Comparison of ENCODE assay signal across 17 cellular contexts in genomic region chr5:132734687-132735086, GRCh38. TPM values are rescaled to one million over a fixed set of nuclear protein-coding genes. Genes with fewer than 3 reads are reported as not detected.
DNase-seq lines count a peak whose midpoint lies in the region; TF ChIP-seq lines count a peak whose summit lies in the region.
"Had no signal": no experiment of that assay in that cellular context is flagged by ENCODE, and none has a peak within 500 bp of the region (broad histone marks: within the 10 kb centered on the region; RNA-seq: fewer than 3 reads in every experiment).

No MANE protein-coding gene starts in this region.

- no peak for TF ChIP-seq EP300 in neural cell (conservative IDR thresholded peaks at IDR 0.05; ENCODE audit: poor library complexity, severe bottlenecking)

- peaks cover 4% of the 10 kb centered on the region for H3K27me3 Mint-ChIP-seq in activated T-helper 1 cell treated with anti-CD3 and anti-CD28 coated beads, Interleukin-12 subunit alpha, Interleukin-12 subunit beta, Interleukin-2, Interleukin-4 antibody, amounts not matched to agents 30 ng/mL and 10 ng/mL and 1 ng/mL, durations not matched to agents 14 hours and 24 hours and 36 hours (ENCODE audit: insufficient read depth)
- peaks cover 3% of the 10 kb centered on the region for H3K27me3 Mint-ChIP-seq in brain
- H3K27me3 Mint-ChIP-seq: CD4-positive, alpha-beta memory T cell had no signal

- no peak overlapping the region for H3K9ac ChIP-seq in neural cell (ENCODE audit: low read length)

- no peaks in the 10 kb centered on the region for H3F3A ChIP-seq in neural cell (ENCODE audit: insufficient read depth, low read length, poor library complexity, severe bottlenecking)

- intact Hi-C loops in activated T-helper 1 cell treated with anti-CD3 and anti-CD28 coated beads, Interleukin-12 subunit alpha, Interleukin-12 subunit beta, Interleukin-2, Interleukin-4 antibody, amounts not matched to agents 30 ng/mL and 10 ng/mL and 1 ng/mL, durations not matched to agents 14 hours and 24 hours and 36 hours (cut with micrococcal nuclease), result no loop called here
- intact Hi-C loops in OCI-LY7 (cut with micrococcal nuclease; ENCODE audit: unreplicated experiment), result loop anchor here (5.0 to 10.0 kb wide), 2 partner anchors 177 to 350 kb away; partner anchors contain the start of gene RAD50

- peaks cover 55% of the 10 kb centered on the region for H3K4me1 Mint-ChIP-seq in activated T-helper 1 cell treated with anti-CD3 and anti-CD28 coated beads, Interleukin-12 subunit alpha, Interleukin-12 subunit beta, Interleukin-2, Interleukin-4 antibody, amounts not matched to agents 30 ng/mL and 10 ng/mL and 1 ng/mL, durations not matched to agents 14 hours and 24 hours and 36 hours (ENCODE audit: low read depth)
- H3K4me1 Mint-ChIP-seq in brain, result peaks cover 66% of the 10 kb centered on the region

- H3K36me3 ChIP-seq in neural cell (ENCODE audit: insufficient read depth, low read length) (no peaks in the 10 kb centered on the region), OCI-LY7 (ENCODE audit: insufficient read depth, low read length) (0 out of 2 replicates have a peak, but pooled peaks cover 6% of the 10 kb centered on the region), Peyer's patch (no peaks in the 10 kb centered on the region)
- H3K36me3 ChIP-seq: BE2C had no signal

- no peak overlapping the region for H3K27ac Mint-ChIP-seq in activated T-helper 1 cell treated with anti-CD3 and anti-CD28 coated beads, Interleukin-12 subunit alpha, Interleukin-12 subunit beta, Interleukin-2, Interleukin-4 antibody, amounts not matched to agents 30 ng/mL and 10 ng/mL and 1 ng/mL, durations not matched to agents 14 hours and 24 hours and 36 hours
- no peak overlapping the region for H3K27ac Mint-ChIP-seq in brain
- H3K27ac Mint-ChIP-seq: H9 had no signal

- no peak for DNase-seq in activated T-helper 1 cell treated with anti-CD3 and anti-CD28 coated beads, Interleukin-12 subunit alpha, Interleukin-12 subunit beta, Interleukin-2, Interleukin-4 antibody, amounts not matched to agents 30 ng/mL and 10 ng/mL and 1 ng/mL, durations not matched to agents 14 hours and 24 hours and 36 hours (ENCODE audit: low spot score)
- DNase-seq in OCI-LY7 (ENCODE audit: low spot score) (no peak), cerebellar nuclear complex (lab: John Stamatoyannopoulos, UW) (no peak), Peyer's patch (no peak)
- DNase-seq: BE2C; CD4-positive, alpha-beta memory T cell; COR-L47; DMS153; DMS79 treated with DMSO at 0.1 percent for 48 hours; EL; GOT3; H9 had no signal

- H3K4me3 ChIP-seq in neural cell (ENCODE audit: low read length) (peak overlapping the region; percentile 86), OCI-LY7 (ENCODE audit: low read depth, low read length, poor library complexity, severe bottlenecking) (no peak overlapping the region), Peyer's patch (no peak overlapping the region)
- H3K4me3 ChIP-seq: A549 had no signal

- peak overlapping the region; percentile 23 for H3K4me3 Mint-ChIP-seq in activated T-helper 1 cell treated with anti-CD3 and anti-CD28 coated beads, Interleukin-12 subunit alpha, Interleukin-12 subunit beta, Interleukin-2, Interleukin-4 antibody, amounts not matched to agents 30 ng/mL and 10 ng/mL and 1 ng/mL, durations not matched to agents 14 hours and 24 hours and 36 hours
- H3K4me3 Mint-ChIP-seq in brain, result peak overlapping the region in 4 of 5 experiments; percentile 78 to 92 (median 92)
- H3K4me3 Mint-ChIP-seq: H9 had no signal

- H2AFZ ChIP-seq in neural cell (ENCODE audit: low read depth, low read length) (no peak overlapping the region), OCI-LY7 (ENCODE audit: low read length) (no peak overlapping the region)

- POLR2A ChIA-PET in OCI-LY7 (lab: Charles Lee), result interaction anchor here (1.1 kb wide), 1 partner anchor 9 kb away, joined by 5 read pairs; no protein-coding TSS in a partner anchor

- H3K9me3 ChIP-seq in neural cell (ENCODE audit: low read length) (no peaks in the 10 kb centered on the region), OCI-LY7 (ENCODE audit: low read length) (no peaks in the 10 kb centered on the region), Peyer's patch (no peaks in the 10 kb centered on the region)
- H3K9me3 ChIP-seq: A549, BE2C had no signal

- peak overlapping the region; percentile 37 for H3K4me2 ChIP-seq in neural cell (ENCODE audit: low read length)
- no peak overlapping the region for H3K4me2 ChIP-seq in OCI-LY7 (ENCODE audit: low read length)
- H3K4me2 ChIP-seq: A549 had no signal

- peaks cover 4% of the 10 kb centered on the region for H4K20me1 ChIP-seq in neural cell (ENCODE audit: insufficient read depth)
- no peaks in the 10 kb centered on the region for H4K20me1 ChIP-seq in OCI-LY7 (ENCODE audit: insufficient read depth, low read length)

- H3K79me2 ChIP-seq in neural cell (replicated peaks; ENCODE audit: insufficient read depth, low read length), result peaks cover 59% of the 10 kb centered on the region
- no peaks in the 10 kb centered on the region; the same call in 1 of the 2 replicates for H3K79me2 ChIP-seq in OCI-LY7 (ENCODE audit: insufficient read depth, low read depth, low read length)

- H3K4me1 ChIP-seq in OCI-LY7 (ENCODE audit: insufficient read depth, low read length, poor library complexity, severe bottlenecking) (peaks cover 18% of the 10 kb centered on the region), Peyer's patch (peaks cover 0 to 6% (median 2%) of the 10 kb centered on the region in 4 donors)

- H3K9me2 ChIP-seq in neural cell (ENCODE audit: insufficient read depth, low read length), result no peaks in the 10 kb centered on the region
- no peaks in the 10 kb centered on the region for H3K9me2 ChIP-seq in OCI-LY7 (ENCODE audit: insufficient read depth, low read length)

- no peak for TF ChIP-seq POLR2A in Peyer's patch (IDR thresholded peaks at IDR 0.05)

- no peak overlapping the region for H3K27ac ChIP-seq in neural cell (ENCODE audit: low read length)
- no peak overlapping the region for H3K27ac ChIP-seq in OCI-LY7 (ENCODE audit: low read depth, low read length, poor library complexity, severe bottlenecking)
- no peak overlapping the region for H3K27ac ChIP-seq in Peyer's patch
- H3K27ac ChIP-seq: A549, C4-2B had no signal

- H3K27me3 ChIP-seq in neural cell (ENCODE audit: insufficient read depth, low read depth, low read length) (no peaks in the 10 kb centered on the region), Peyer's patch (no peaks in the 10 kb centered on the region)
- H3K27me3 ChIP-seq: BE2C had no signal

- no peak for TF ChIP-seq CTCF in brain (conservative IDR thresholded peaks at IDR 0.05)
- no peak for TF ChIP-seq CTCF in neural cell (IDR thresholded peaks at IDR 0.05; ENCODE audit: poor library complexity, severe bottlenecking)
- no peak for TF ChIP-seq CTCF in OCI-LY7 (conservative IDR thresholded peaks at IDR 0.05; ENCODE audit: low read length)
- TF ChIP-seq CTCF in Peyer's patch (IDR thresholded peaks at IDR 0.05), result no peak

- no TSS peak for BruUV-seq in OCI-LY7 (replicated peaks; lab: Mats Ljungman, UMichigan)

- H3K36me3 Mint-ChIP-seq in activated T-helper 1 cell treated with anti-CD3 and anti-CD28 coated beads, Interleukin-12 subunit alpha, Interleukin-12 subunit beta, Interleukin-2, Interleukin-4 antibody, amounts not matched to agents 30 ng/mL and 10 ng/mL and 1 ng/mL, durations not matched to agents 14 hours and 24 hours and 36 hours (ENCODE audit: low read depth), result peaks cover 15% of the 10 kb centered on the region
- H3K36me3 Mint-ChIP-seq in brain, result peaks cover 35% of the 10 kb centered on the region

- CTCF ChIA-PET in OCI-LY7 (lab: Charles Lee; ENCODE audit: unreplicated experiment), result no interaction called here

- TF ChIP-seq RAD21 in neural cell (conservative IDR thresholded peaks at IDR 0.05), result no peak

- no peaks in the 10 kb centered on the region for H3K9me3 Mint-ChIP-seq in activated T-helper 1 cell treated with anti-CD3 and anti-CD28 coated beads, Interleukin-12 subunit alpha, Interleukin-12 subunit beta, Interleukin-2, Interleukin-4 antibody, amounts not matched to agents 30 ng/mL and 10 ng/mL and 1 ng/mL, durations not matched to agents 14 hours and 24 hours and 36 hours
- H3K9me3 Mint-ChIP-seq in brain, result peaks cover 0 to 5% (median 0%) of the 10 kb centered on the region in 5 experiments
- H3K9me3 Mint-ChIP-seq: CD4-positive, alpha-beta memory T cell; H9 had no signal

RNA-seq across cellular contexts. Expression of gene KIF3A, which starts 2.7 kb away (rescaled TPM):
- 58.5 and 66.9 TPM in 2 replicates for total RNA-seq in activated T-helper 1 cell treated with anti-CD3 and anti-CD28 coated beads, Interleukin-12 subunit alpha, Interleukin-12 subunit beta, Interleukin-2, Interleukin-4 antibody, amounts not matched to agents 30 ng/mL and 10 ng/mL and 1 ng/mL, durations not matched to agents 14 hours and 24 hours and 36 hours
- 10.8 TPM for polyA plus RNA-seq in brain (ENCODE audit: insufficient read depth, low read depth, low replicate concordance)
- polyA plus RNA-seq in neural cell, result 84.6 and 94.4 TPM in 2 replicates
- polyA minus RNA-seq in neural cell, result 163 and 187 TPM in 2 replicates
- total RNA-seq in OCI-LY7 (2014; rRNA removed; shearing (Covaris generic)), result 6.7 and 8.7 TPM in 2 replicates
- total RNA-seq in OCI-LY7 (2022), result 14.2 and 17.0 TPM in 2 replicates
- total RNA-seq in Peyer's patch, result 10 to 100 TPM in 1 of 4 donors, 1 to 10 TPM in 3; 1.5 to 32.2 (median 4.0) TPM

RNA-seq across cellular contexts. Expression of gene CCNI2, which starts 12.5 kb away (rescaled TPM):
- 52.5 and 55.6 TPM in 2 replicates for total RNA-seq in activated T-helper 1 cell treated with anti-CD3 and anti-CD28 coated beads, Interleukin-12 subunit alpha, Interleukin-12 subunit beta, Interleukin-2, Interleukin-4 antibody, amounts not matched to agents 30 ng/mL and 10 ng/mL and 1 ng/mL, durations not matched to agents 14 hours and 24 hours and 36 hours
- polyA plus RNA-seq in brain (ENCODE audit: insufficient read depth, low read depth, low replicate concordance) (0.22 TPM), neural cell (not detected in 2 replicates)
- not detected in 2 replicates for polyA minus RNA-seq in neural cell
- not detected in 2 replicates for total RNA-seq in OCI-LY7 (2014; rRNA removed; shearing (Covaris generic))
- total RNA-seq in OCI-LY7 (2022) (not detected in 2 replicates), Peyer's patch (10 to 100 TPM in 2 of 4 donors, 1 to 10 TPM in 2; 7.1 to 30.8 (median 11.7) TPM)
- polyA plus RNA-seq: AG04450 had no signal

RNA-seq across cellular contexts. Expression of gene SEPTIN8, which starts 42.4 kb away (rescaled TPM):
- total RNA-seq in activated T-helper 1 cell treated with anti-CD3 and anti-CD28 coated beads, Interleukin-12 subunit alpha, Interleukin-12 subunit beta, Interleukin-2, Interleukin-4 antibody, amounts not matched to agents 30 ng/mL and 10 ng/mL and 1 ng/mL, durations not matched to agents 14 hours and 24 hours and 36 hours, result 45.8 and 46.2 TPM in 2 replicates
- polyA plus RNA-seq in brain (ENCODE audit: insufficient read depth, low read depth, low replicate concordance) (168 TPM), neural cell (33.6 and 37.7 TPM in 2 replicates)
- 41.0 and 41.4 TPM in 2 replicates for polyA minus RNA-seq in neural cell
- 10.6 and 11.8 TPM in 2 replicates for total RNA-seq in OCI-LY7 (2014; rRNA removed; shearing (Covaris generic))
- total RNA-seq in OCI-LY7 (2022) (12.8 and 15.5 TPM in 2 replicates), Peyer's patch (10 to 100 TPM; 33.6 to 85.8 (median 56.2) TPM)

Comparison
In these comparisons a context has a peak if more than half of its experiments do, and no peak if none do; other contexts are left out.
1. RNA of gene CCNI2, which starts 12.5 kb away (total RNA-seq): 52.5 to 55.6 TPM in activated T-helper 1 cell treated with anti-CD3 and anti-CD28 coated beads, Interleukin-12 subunit alpha, Interleukin-12 subunit beta, Interleukin-2, Interleukin-4 antibody, amounts not matched to agents 30 ng/mL and 10 ng/mL and 1 ng/mL, durations not matched to agents 14 hours and 24 hours and 36 hours and 7.1 to 30.8 TPM in Peyer's patch; not detected in OCI-LY7; every median in the first group is over 4 times any median in the second.